Comparison of ENCODE assay signal across 8 cellular contexts in the genomic region with DNA sequence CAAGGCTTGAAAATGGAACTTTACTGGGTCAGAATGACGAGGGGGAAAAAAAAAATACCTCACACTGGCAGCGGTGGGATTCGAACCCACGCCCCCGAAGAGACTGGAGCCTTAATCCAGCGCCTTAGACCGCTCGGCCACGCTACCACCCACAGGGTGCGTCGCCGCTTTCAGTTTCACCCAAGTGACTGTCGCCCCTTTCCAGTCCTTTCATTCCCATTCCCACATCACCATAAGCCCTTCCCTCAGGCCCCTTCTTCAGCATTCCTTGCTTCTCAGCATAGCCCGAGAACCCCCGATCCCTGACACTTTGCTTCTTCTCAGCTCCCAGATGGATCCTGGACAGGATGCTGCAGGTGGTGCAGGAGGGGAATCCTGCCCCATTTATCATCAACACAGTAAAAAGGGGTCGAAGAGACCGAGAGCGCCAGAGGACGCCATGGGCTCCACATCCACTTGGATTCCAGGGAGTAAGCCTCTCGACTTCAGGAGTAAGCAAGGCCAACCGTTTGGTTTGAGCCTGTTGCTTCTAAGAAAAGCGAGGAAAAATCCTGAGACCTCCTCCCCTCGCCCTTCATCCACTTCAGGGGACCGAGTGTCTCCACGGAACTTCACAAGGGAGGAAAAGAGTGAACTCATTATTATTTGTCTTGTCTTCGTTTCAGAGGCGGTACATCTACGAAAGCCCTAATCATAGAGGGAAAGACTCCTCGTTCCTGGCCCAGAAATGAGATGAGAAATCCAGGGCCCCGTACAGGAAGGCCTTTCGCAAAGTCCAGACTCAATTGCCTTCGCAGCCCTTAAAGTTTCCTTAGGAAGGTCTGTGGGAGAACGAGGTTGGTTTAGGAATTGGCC. TPM values are rescaled to one million over a fixed set of nuclear protein-coding genes. Genes with fewer than 3 reads are reported as not detected.
A peak's percentile ranks its signal among the peaks of the same experiment; 100 is the strongest.
DNase-seq lines count a peak whose midpoint lies in the region; ATAC-seq and TF ChIP-seq lines count a peak whose summit lies in the region.

No MANE protein-coding gene starts in this region.

- peaks cover 41% of the 10 kb centered on the region for H3K27me3 Mint-ChIP-seq in neural crest cell (ENCODE audit: low read depth)

- intact Hi-C loops in Panc1 (cut with micrococcal nuclease; ENCODE audit: unreplicated experiment): loop anchor here (5.0 kb wide), 2 partner anchors 46 to 106 kb away; no protein-coding TSS in a partner anchor

- peaks cover 3% of the 10 kb centered on the region for H3K36me3 Mint-ChIP-seq in neural crest cell (ENCODE audit: low read depth)

- DNase-seq in CD1c-positive myeloid dendritic cell (ENCODE audit: extremely low spot score) (peak; percentile 64), HT1080 (ENCODE audit: low read depth) (peak; percentile 84), Panc1 (ENCODE audit: low read depth, low spot score) (no peak), foreskin keratinocyte (peak; percentile 49 to 64), neural crest cell (ENCODE audit: low read depth, low spot score) (peak; percentile 69), superior temporal gyrus (ENCODE audit: extremely low spot score) (peak; percentile 81), middle frontal gyrus (ENCODE audit: extremely low spot score, low spot score) (no peak)
- DNase-seq in activated gamma-delta T cell treated with anti-CD3 and anti-CD28 coated beads, Interleukin-2, amount 50 U/mL, for 16 hours (ENCODE audit: low read depth): peak; percentile 32

- H3K27ac ChIP-seq in Panc1 (ENCODE audit: low read length): peak overlapping the region; percentile 92
- H3K27ac ChIP-seq in foreskin keratinocyte: peak overlapping the region; percentile 59

- peak overlapping the region; percentile 87 for H3K27ac Mint-ChIP-seq in neural crest cell (ENCODE audit: unreplicated experiment)

- ATAC-seq in Panc1 (peak; percentile 50), foreskin keratinocyte (peak; percentile 37)

- no peak for TF ChIP-seq CTCF in Panc1 (IDR thresholded peaks at IDR 0.05)
- TF ChIP-seq CTCF in foreskin keratinocyte (conservative IDR thresholded peaks at IDR 0.05): no peak
- no peak for TF ChIP-seq CTCF in neural crest cell (conservative IDR thresholded peaks at IDR 0.05)

- POLR2A ChIA-PET in Panc1 (lab: Charles Lee): interaction anchor here (0.6 kb wide), 1 partner anchor 33 kb away, joined by 3 read pairs; no protein-coding TSS in a partner anchor

- in situ Hi-C loops in Panc1 (cut with HindIII; ENCODE audit: low pct_unique_long_range_greater_than_20kb, low sequenced_read_pairs): no loop called here

- no TSS peak for BruUV-seq in Panc1 (replicated peaks; lab: Mats Ljungman, UMichigan)

- H3K9me3 Mint-ChIP-seq in neural crest cell: peaks cover 4% of the 10 kb centered on the region

- H3K36me3 ChIP-seq in Panc1 (ENCODE audit: control insufficient read depth, insufficient read depth, low read length): no peaks in the 10 kb centered on the region

- H3K4me1 Mint-ChIP-seq in neural crest cell: peaks cover 45% of the 10 kb centered on the region

- H3K4me3 ChIP-seq in Panc1 (ENCODE audit: low read depth in 2 of 2, low read length in 2 of 2): peak overlapping the region; percentile 88 to 100

- H3K9me3 ChIP-seq in Panc1 (ENCODE audit: control insufficient read depth, insufficient read depth, low read depth, low read length): no peaks in the 10 kb centered on the region

- peak overlapping the region; percentile 91 for H3K4me3 Mint-ChIP-seq in neural crest cell

- H3K4me1 ChIP-seq in Panc1 (ENCODE audit: control insufficient read depth, insufficient read depth, low read length) (peaks cover 27% of the 10 kb centered on the region), foreskin keratinocyte (peaks cover 5% of the 10 kb centered on the region)

- H3K27me3 ChIP-seq in Panc1 (ENCODE audit: control insufficient read depth, insufficient read depth, low read length): no peaks in the 10 kb centered on the region
- no peaks in the 10 kb centered on the region for H3K27me3 ChIP-seq in foreskin keratinocyte

- CTCF ChIA-PET in Panc1 (lab: Charles Lee): no interaction called here

RNA-seq across cellular contexts. Expression of gene TRIM27, which starts 20.0 kb away (rescaled TPM):
- 87.3 and 89.5 TPM in 2 replicates for total RNA-seq in HT1080 (2014; rRNA removed; shearing (Covaris generic))
- 68.2 and 68.5 TPM in 2 replicates for polyA plus RNA-seq in HT1080 (2015; cell fraction: cytosol; rRNA removed)
- 148 and 152 TPM in 2 replicates for polyA plus RNA-seq in HT1080 (2015; cell fraction: nucleus; rRNA removed)
- 53.0 TPM for total RNA-seq in Panc1 (2021; ENCODE audit: unreplicated experiment)
- 42.6 TPM for polyA plus RNA-seq in Panc1 (2012; ENCODE audit: insufficient read length)
- 50.9 and 60.1 TPM in 2 replicates for total RNA-seq in foreskin keratinocyte
- polyA plus RNA-seq in foreskin keratinocyte: 35.0 and 37.5 TPM in 2 replicates
- total RNA-seq in neural crest cell: 81.7 and 84.2 TPM in 2 replicates

Comparison
In these comparisons a context has a peak if more than half of its experiments do, and no peak if none do; other contexts are left out.
1. DNase-seq: peak in CD1c-positive myeloid dendritic cell (single experiment), HT1080 (single experiment), activated gamma-delta T cell treated with anti-CD3 and anti-CD28 coated beads, Interleukin-2, amount 50 U/mL, for 16 hours (single experiment), foreskin keratinocyte (2 of 2), neural crest cell (single experiment) and superior temporal gyrus (single experiment); none in Panc1 (single experiment) and middle frontal gyrus (single experiment).